Comparison of ENCODE assay signal across 7 cellular contexts in genomic region chr13:31982540-31982939, GRCh38. TPM values are rescaled to one million over a fixed set of nuclear protein-coding genes. Genes with fewer than 3 reads are reported as not detected.
DNase-seq lines count a peak whose midpoint lies in the region; ATAC-seq, FAIRE-seq and TF ChIP-seq lines count a peak whose summit lies in the region.

No MANE protein-coding gene starts in this region.

- H3K36me3 ChIP-seq in skeletal muscle satellite cell (ENCODE audit: insufficient read depth, low read length) = no peaks in the 10 kb centered on the region

- H3K27me3 ChIP-seq in skeletal muscle satellite cell (ENCODE audit: control insufficient read depth, insufficient read depth, low read length) = no peaks in the 10 kb centered on the region

- no peak for FAIRE-seq in HTR-8/SVneo (lab: Jason Lieb, UNC)
- FAIRE-seq in RCC 7860 (lab: Jason Lieb, UNC) = peak; percentile 92

- no peak overlapping the region for H3K9ac ChIP-seq in skeletal muscle satellite cell (ENCODE audit: low read depth, low read length)

- H3K4me1 ChIP-seq in skeletal muscle satellite cell (ENCODE audit: control insufficient read depth, insufficient read depth, low read length) = peaks cover 27% of the 10 kb centered on the region

- H3K4me3 ChIP-seq in fibroblast of mammary gland (ENCODE audit: control insufficient read depth, low read depth, low read length) (no peak overlapping the region), skeletal muscle satellite cell (ENCODE audit: low read length) (no peak overlapping the region)

- ATAC-seq in HG02938 (IDR thresholded peaks at IDR 0.05; ENCODE audit: unreplicated experiment) = no peak
- no peak for ATAC-seq in HG03565 (IDR thresholded peaks at IDR 0.05; ENCODE audit: unreplicated experiment)

- no peaks in the 10 kb centered on the region for H3K9me3 ChIP-seq in skeletal muscle satellite cell (replicated peaks; ENCODE audit: low read length)

- peak overlapping the region; percentile 16 for H3K4me2 ChIP-seq in skeletal muscle satellite cell (ENCODE audit: low read length)

- DNase-seq in HTR-8/SVneo (ENCODE audit: insufficient read length, low spot score) (peak; percentile 45), RCC 7860 (ENCODE audit: low spot score) (peak; percentile 87), fibroblast of mammary gland (ENCODE audit: low read depth) (peak; percentile 97)
- no peak for DNase-seq in activated naive CD4-positive, alpha-beta T cell treated with anti-CD3 and anti-CD28 coated beads, Interleukin-2, amount 50 U/mL, for 16 hours

- no peak for TF ChIP-seq CTCF in fibroblast of mammary gland (conservative IDR thresholded peaks at IDR 0.05; ENCODE audit: control insufficient read depth, insufficient read depth, low read depth, low read length)

RNA-seq across cellular contexts. Expression of gene FRY, which starts 49.0 kb away (rescaled TPM):
- total RNA-seq in skeletal muscle satellite cell (2012; rRNA removed) = 2.5 and 5.0 TPM in 2 replicates
